ENCODE assay signal across 8 cellular contexts in the genomic region with DNA sequence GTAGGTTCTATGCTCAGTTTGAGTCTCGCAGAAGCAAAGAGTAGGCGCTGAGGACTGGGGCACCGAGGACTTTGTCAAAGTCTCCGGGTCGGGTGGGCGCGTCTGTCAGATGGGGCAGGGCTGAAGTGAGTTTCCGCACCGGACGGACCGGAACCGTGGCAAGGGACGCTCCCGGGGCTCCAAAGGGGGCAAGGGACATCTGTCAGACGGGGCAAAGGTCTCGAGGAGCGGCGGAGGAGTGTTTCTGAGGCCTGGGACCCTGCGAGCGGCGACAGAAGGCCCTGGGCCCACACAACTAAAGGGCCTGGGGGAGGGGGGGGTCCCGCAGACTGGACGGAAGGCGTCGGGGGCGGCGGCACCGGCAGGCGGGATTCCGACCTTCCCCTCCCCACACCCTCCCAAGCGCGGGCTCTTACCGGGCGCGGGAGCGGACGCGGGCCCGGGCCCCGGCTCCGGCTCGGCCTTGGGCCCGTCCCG. TPM values are rescaled to one million over a fixed set of nuclear protein-coding genes. Genes with fewer than 3 reads are reported as not detected.
DNase-seq lines count a peak whose midpoint lies in the region; ATAC-seq and TF ChIP-seq lines count a peak whose summit lies in the region.

No MANE protein-coding gene starts in this region.

- H3K4me1 ChIP-seq in ACC112 (ENCODE audit: control insufficient read depth, insufficient read depth, low read length, unreplicated experiment) (peaks cover 3% of the 10 kb centered on the region), fibroblast of lung (ENCODE audit: control insufficient read depth, extremely low read depth, insufficient read depth, low read length) (peaks cover 9% of the 10 kb centered on the region), psoas muscle (peaks cover 18% of the 10 kb centered on the region)

- peak overlapping the region; percentile 83 for H3K4me3 ChIP-seq in ACC112 (ENCODE audit: low read depth, low read length)
- H3K4me3 ChIP-seq in WERI-Rb-1 (ENCODE audit: low read depth, low read length), result peak overlapping the region; percentile 83
- peak overlapping the region; percentile 77 to 85 (median 84) for H3K4me3 ChIP-seq in fibroblast of lung (replicated peaks in 1 of 4; ENCODE audit: control extremely low read depth in 1 of 4, insufficient read depth in 1 of 4, low read depth in 3 of 4, low read length in 4 of 4)
- peak overlapping the region; percentile 70 for H3K4me3 ChIP-seq in psoas muscle

- WGBS in psoas muscle, 3 donors, result 0 to 1% (median 0%) methylated on average over 21 to 44 of the region's 44 CpGs

- H2AFZ ChIP-seq in ACC112 (ENCODE audit: low read length, unreplicated experiment) (no peak overlapping the region), fibroblast of lung (ENCODE audit: low read length) (no peak overlapping the region)

- no peak for TF ChIP-seq CTCF in WERI-Rb-1 (IDR thresholded peaks at IDR 0.05; ENCODE audit: low read depth, low read length)
- TF ChIP-seq CTCF in fibroblast of lung (conservative IDR thresholded peaks at IDR 0.05 in 1 of 2, IDR thresholded peaks at IDR 0.05 in 1 of 2; ENCODE audit: low read depth in 1 of 2, low read length in 2 of 2), result no peak
- no peak for TF ChIP-seq CTCF in psoas muscle (IDR thresholded peaks at IDR 0.05)

- no peak for DNase-seq in WERI-Rb-1
- DNase-seq in fibroblast of lung (ENCODE audit: low read depth in 2 of 2), result no peak
- DNase-seq in psoas muscle, result no peak
- no peak for DNase-seq in amniotic stem cell (lab: John Stamatoyannopoulos, UW)
- DNase-seq in RKO (ENCODE audit: low spot score), result no peak

- H3K36me3 ChIP-seq in ACC112 (ENCODE audit: insufficient read depth, low read length) (no peaks in the 10 kb centered on the region), WERI-Rb-1 (peaks cover 44% of the 10 kb centered on the region), fibroblast of lung (ENCODE audit: control insufficient read depth, insufficient read depth, low read length) (peaks cover 10% of the 10 kb centered on the region), psoas muscle (ENCODE audit: insufficient read depth in 1 of 2, low read depth in 1 of 2) (peaks cover 0 to 29% of the 10 kb centered on the region in 2 donors)

- peak overlapping the region; percentile 95 for H3K4me2 ChIP-seq in fibroblast of lung (ENCODE audit: extremely low read depth, insufficient read depth, low read length)

- H3K27ac ChIP-seq in ACC112 (ENCODE audit: low read depth, low read length), result peak overlapping the region; percentile 23; the same call in 1 of the 2 replicates
- H3K27ac ChIP-seq in WERI-Rb-1, result peak overlapping the region; percentile 85
- H3K27ac ChIP-seq in fibroblast of lung (ENCODE audit: insufficient read depth, low read length), result peak overlapping the region; percentile 72
- H3K27ac ChIP-seq in psoas muscle, result peak overlapping the region; percentile 82

- no peaks in the 10 kb centered on the region for H3K27me3 ChIP-seq in ACC112 (ENCODE audit: insufficient read depth, low read length)
- no peaks in the 10 kb centered on the region for H3K27me3 ChIP-seq in WERI-Rb-1 (ENCODE audit: insufficient read depth, low read depth, severe bottlenecking)
- H3K27me3 ChIP-seq in fibroblast of lung (ENCODE audit: control insufficient read depth, insufficient read depth, low read length), result no peaks in the 10 kb centered on the region
- H3K27me3 ChIP-seq in psoas muscle (ENCODE audit: insufficient read depth in 3 of 3, low read length in 2 of 3), result no peaks in the 10 kb centered on the region

- H3K79me2 ChIP-seq in ACC112 (ENCODE audit: control insufficient read depth, insufficient read depth, low read length, unreplicated experiment) (peaks cover 36% of the 10 kb centered on the region), fibroblast of lung (ENCODE audit: control insufficient read depth, insufficient read depth, low read length) (peaks cover 39% of the 10 kb centered on the region)

- H3K9ac ChIP-seq in fibroblast of lung (ENCODE audit: insufficient read depth, low read length), result peak overlapping the region; percentile 79

- intact Hi-C loops in psoas muscle (cut with DNase I), result loop anchor here in 1 of 2 donors (10.0 kb wide), 1 partner anchor 177 kb away; no protein-coding TSS in a partner anchor

- H4K20me1 ChIP-seq in fibroblast of lung (ENCODE audit: control insufficient read depth, extremely low read depth, insufficient read depth, low read length), result no peaks in the 10 kb centered on the region

- ATAC-seq in GM19351 (IDR thresholded peaks at IDR 0.05; ENCODE audit: unreplicated experiment) (peak; percentile 9), psoas muscle (no peak), GM18861 (IDR thresholded peaks at IDR 0.05; ENCODE audit: unreplicated experiment) (no peak)

- H3K9me3 ChIP-seq in WERI-Rb-1 (ENCODE audit: severe bottlenecking) (no peaks in the 10 kb centered on the region), fibroblast of lung (ENCODE audit: control insufficient read depth, insufficient read depth, low read depth, low read length) (no peaks in the 10 kb centered on the region), psoas muscle (no peaks in the 10 kb centered on the region)

RNA-seq across cellular contexts. Expression of gene AKAP8L, which starts 13.3 kb away (rescaled TPM):
- total RNA-seq in fibroblast of lung (61.1 and 87.0 TPM in 2 replicates), psoas muscle (10 to 100 TPM; 37.3 to 66.2 (median 54.3) TPM)
- polyA plus RNA-seq in fibroblast of lung (18.0 and 22.9 TPM in 2 replicates), psoas muscle (10 to 100 TPM; 34.6 to 72.9 (median 46.7) TPM)
- polyA plus RNA-seq in fibroblast of lung (2012), result 25.1 and 26.9 TPM in 2 replicates
- 48.8 and 66.7 TPM in 2 replicates for polyA minus RNA-seq in fibroblast of lung (ENCODE audit: low replicate concordance)

RNA-seq across cellular contexts. Expression of gene WIZ, which starts 17.7 kb away (rescaled TPM):
- total RNA-seq in fibroblast of lung (5.6 and 9.7 TPM in 2 replicates), psoas muscle (10 to 100 TPM; 16.6 to 39.1 (median 25.8) TPM)
- polyA plus RNA-seq in fibroblast of lung (7.5 and 9.5 TPM in 2 replicates), psoas muscle (10 to 100 TPM; 16.6 to 22.9 (median 20.7) TPM)
- polyA plus RNA-seq in fibroblast of lung (2012), result 19.8 and 25.7 TPM in 2 replicates
- 8.0 and 9.9 TPM in 2 replicates for polyA minus RNA-seq in fibroblast of lung (ENCODE audit: low replicate concordance)

RNA-seq across cellular contexts. Expression of gene RASAL3, which starts 32.3 kb away (rescaled TPM):
- total RNA-seq in fibroblast of lung (under 0.01 TPM in 1 of 2 replicates, not detected in the other), psoas muscle (1 to 10 TPM in 2 of 4 donors, under 1 TPM in 2; 0.47 to 2.0 (median 1.0) TPM)
- polyA plus RNA-seq in fibroblast of lung (0.01 TPM in 1 of 2 replicates, not detected in the other), psoas muscle (under 1 TPM; 0.21 to 0.47 (median 0.34) TPM)
- polyA plus RNA-seq in fibroblast of lung (2012), result not detected in 2 replicates
- not detected in 2 replicates for polyA minus RNA-seq in fibroblast of lung (ENCODE audit: low replicate concordance)

RNA-seq across cellular contexts. Expression of gene PGLYRP2, which starts 47.2 kb away (rescaled TPM):
- total RNA-seq in fibroblast of lung (not detected in 2 replicates), psoas muscle (not detected)
- polyA plus RNA-seq in fibroblast of lung (not detected in 2 replicates), psoas muscle (not detected)
- not detected in 2 replicates for polyA plus RNA-seq in fibroblast of lung (2012)
- not detected in 2 replicates for polyA minus RNA-seq in fibroblast of lung (ENCODE audit: low replicate concordance)

RNA-seq across cellular contexts. Expression of gene AKAP8, which starts 52.5 kb away (rescaled TPM):
- total RNA-seq in fibroblast of lung (9.8 and 9.9 TPM in 2 replicates), psoas muscle (10 to 100 TPM; 18.9 to 42.8 (median 27.8) TPM)
- polyA plus RNA-seq in fibroblast of lung (13.0 and 14.4 TPM in 2 replicates), psoas muscle (10 to 100 TPM; 15.9 to 22.1 (median 18.2) TPM)
- polyA plus RNA-seq in fibroblast of lung (2012), result 12.5 and 12.9 TPM in 2 replicates
- polyA minus RNA-seq in fibroblast of lung (ENCODE audit: low replicate concordance), result 3.4 and 3.5 TPM in 2 replicates

Comparison
In these comparisons a context has a peak if more than half of its experiments do, and no peak if none do; other contexts are left out.
1. H3K27ac ChIP-seq: peak in every context shown above with its lines; median percentile 85 in WERI-Rb-1; 82 in psoas muscle; 72 in fibroblast of lung; 23 in ACC112.